20 cellular contexts compared by ENCODE assay signal in genomic region chr3:189949580-189949979, GRCh38.
DNase-seq lines count a peak whose midpoint lies in the region; ATAC-seq, FAIRE-seq and TF ChIP-seq lines count a peak whose summit lies in the region.
"Had no signal": no experiment of that assay in that cellular context is flagged by ENCODE, and none has a peak within 500 bp of the region (broad histone marks: within the 10 kb centered on the region; RNA-seq: fewer than 3 reads in every experiment).

No MANE protein-coding gene starts in this region.

- H3K4me1 Mint-ChIP-seq in MCF 10A (ENCODE audit: insufficient read depth, unreplicated experiment) (peaks cover 33% of the 10 kb centered on the region), Caco-2 (ENCODE audit: low read depth, unreplicated experiment) (peaks cover 7% of the 10 kb centered on the region)
- H3K4me1 Mint-ChIP-seq: CD14-positive monocyte, H9 had no signal

- ATAC-seq in HepG2 = peak; percentile 47; the same call in 2 of the 3 replicates
- ATAC-seq in body of pancreas = no peak

- H3K27ac Mint-ChIP-seq in MCF 10A (ENCODE audit: low read depth, unreplicated experiment) = peak overlapping the region; percentile 20
- H3K27ac Mint-ChIP-seq in Caco-2 (ENCODE audit: unreplicated experiment) = no peak overlapping the region
- H3K27ac Mint-ChIP-seq: CD14-positive monocyte; CD4-positive, alpha-beta memory T cell; H9 had no signal

- intact Hi-C loops in MCF 10A (cut with micrococcal nuclease) (loop anchor here (2.0 to 10.0 kb wide), 3 partner anchors 125 to 362 kb away; no protein-coding TSS in a partner anchor), esophagus squamous epithelium (cut with DNase I) (loop anchor here (10.0 kb wide), 1 partner anchor 155 kb away; no protein-coding TSS in a partner anchor), HepG2 (cut with micrococcal nuclease; ENCODE audit: unreplicated experiment) (loop anchor here (2.0 kb wide), 1 partner anchor 297 kb away; no protein-coding TSS in a partner anchor), Caco-2 (cut with micrococcal nuclease; ENCODE audit: unreplicated experiment) (loop anchor here (10.0 kb wide), 3 partner anchors 165 to 435 kb away; no protein-coding TSS in a partner anchor), body of pancreas (cut with DNase I) (no loop called here)

- H3K4me3 ChIP-seq in esophagus squamous epithelium (no peak overlapping the region), HepG2 (replicated peaks in 1 of 3; ENCODE audit: insufficient read depth in 1 of 3, low read depth in 2 of 3, low read length in 3 of 3) (no peak overlapping the region), Caco-2 (ENCODE audit: low read depth, low read length) (no peak overlapping the region), body of pancreas (no peak overlapping the region)

- H3K4me1 ChIP-seq in esophagus squamous epithelium (peaks cover 5 to 59% (median 14%) of the 10 kb centered on the region in 3 donors), HepG2 (ENCODE audit: insufficient read depth, low read length) (peaks cover 14% of the 10 kb centered on the region; the same call in 1 of the 2 replicates), Caco-2 (no peaks in the 10 kb centered on the region), body of pancreas (no peaks in the 10 kb centered on the region)
- H3K4me1 ChIP-seq: BE2C had no signal

- H3K36me3 Mint-ChIP-seq in MCF 10A (ENCODE audit: insufficient read depth, unreplicated experiment) (no peaks in the 10 kb centered on the region), Caco-2 (ENCODE audit: insufficient read depth, unreplicated experiment) (no peaks in the 10 kb centered on the region)
- H3K36me3 Mint-ChIP-seq: CD14-positive monocyte; CD4-positive, alpha-beta memory T cell; IgD-negative memory B cell had no signal

- no peaks in the 10 kb centered on the region for H4K20me1 ChIP-seq in HepG2 (ENCODE audit: insufficient read depth, low read length)

- H3K27me3 Mint-ChIP-seq in MCF 10A (ENCODE audit: insufficient read depth, unreplicated experiment) = no peaks in the 10 kb centered on the region
- no peaks in the 10 kb centered on the region for H3K27me3 Mint-ChIP-seq in Caco-2 (ENCODE audit: insufficient read depth, unreplicated experiment)

- 72 to 82% methylated on average over 4 of the region's 4 CpGs for WGBS in esophagus squamous epithelium, 2 donors
- WGBS in HepG2 (ENCODE audit: low lambda C conversion rate) = 10% methylated on average over 4 of the region's 4 CpGs
- WGBS in body of pancreas, 2 donors = 59 to 65% methylated on average over 4 of the region's 4 CpGs

- TF ChIP-seq RAD21 in HepG2 (CRISPR knock-in tag; IDR thresholded peaks at IDR 0.05) = no peak

- H3K9ac ChIP-seq in HepG2 (ENCODE audit: insufficient read depth, low read depth, low read length) = no peak overlapping the region

- no peak overlapping the region for H3K4me2 ChIP-seq in HepG2 (ENCODE audit: low read depth, low read length)

- H2AFZ ChIP-seq in HepG2 (ENCODE audit: low read length) = no peak overlapping the region

- H3K27ac ChIP-seq in C4-2B (peak overlapping the region; percentile 47; the same call in 1 of the 2 replicates), esophagus squamous epithelium (peak overlapping the region; percentile 13 to 68 (median 48)), HepG2 (ENCODE audit: extremely low read length, insufficient read depth, low read length) (no peak overlapping the region), body of pancreas (no peak overlapping the region)

- BruUV-seq in MCF 10A (replicated peaks; lab: Mats Ljungman, UMichigan) (no TSS peak), HepG2 (replicated peaks; lab: Mats Ljungman, UMichigan) (no TSS peak), Caco-2 (replicated peaks; lab: Mats Ljungman, UMichigan) (no TSS peak)

- TF ChIP-seq EP300 in HepG2 (IDR thresholded peaks at IDR 0.05; ENCODE audit: low read depth in 2 of 2, low read length in 2 of 2) (no peak; a peak in 1 of 4 replicates), HepG2 (CRISPR knock-in tag; IDR thresholded peaks at IDR 0.05; ENCODE audit: borderline replicate concordance) (no peak)

- H3K9me3 ChIP-seq in esophagus squamous epithelium (no peaks in the 10 kb centered on the region), HepG2 (ENCODE audit: low read length) (no peaks in the 10 kb centered on the region), Caco-2 (no peaks in the 10 kb centered on the region), body of pancreas (no peaks in the 10 kb centered on the region)
- H3K9me3 ChIP-seq: BE2C had no signal

- no peak overlapping the region for H3K4me3 Mint-ChIP-seq in MCF 10A (ENCODE audit: unreplicated experiment)
- no peak overlapping the region for H3K4me3 Mint-ChIP-seq in Caco-2 (ENCODE audit: unreplicated experiment)
- H3K4me3 Mint-ChIP-seq: CD14-positive monocyte, H9, IgD-negative memory B cell had no signal

- CTCF ChIA-PET in MCF 10A (lab: Yijun Ruan, JAX) (interaction anchor here (0.6 to 5.2 kb wide), 9 partner anchors 10 to 686 kb away, joined by 3 to 70 read pairs (median 3); no protein-coding TSS in a partner anchor), HepG2 (lab: Yijun Ruan, JAX; ENCODE audit: low intra/inter-chr PET ratio, low total read pairs) (no interaction called here), Caco-2 (lab: Charles Lee) (interaction anchor here (1.2 to 1.8 kb wide), 3 partner anchors 12 to 677 kb away, joined by 3 to 6 read pairs (median 5); no protein-coding TSS in a partner anchor)

- H3K27me3 ChIP-seq in esophagus squamous epithelium (no peaks in the 10 kb centered on the region), HepG2 (ENCODE audit: control insufficient read depth in 1 of 2, insufficient read depth in 2 of 2, low read length in 2 of 2) (no peaks in the 10 kb centered on the region), Caco-2 (replicated peaks; ENCODE audit: control insufficient read depth, insufficient read depth, low read length) (no peaks in the 10 kb centered on the region), body of pancreas (no peaks in the 10 kb centered on the region)
- H3K27me3 ChIP-seq: BE2C had no signal

- no peaks in the 10 kb centered on the region for H3K79me2 ChIP-seq in HepG2 (ENCODE audit: insufficient read depth, low read length)

- in situ Hi-C loops in HepG2 (cut with HindIII; ENCODE audit: extremely low pct_ligation_motif_present, low pct_unique_long_range_greater_than_20kb) = loop anchor here (5.0 kb wide), 1 partner anchor 677 kb away; no protein-coding TSS in a partner anchor

- H3K9me3 Mint-ChIP-seq in MCF 10A (ENCODE audit: unreplicated experiment) (no peaks in the 10 kb centered on the region), Caco-2 (ENCODE audit: unreplicated experiment) (no peaks in the 10 kb centered on the region)
- H3K9me3 Mint-ChIP-seq: CD14-positive monocyte; CD4-positive, alpha-beta memory T cell; H9; IgD-negative memory B cell had no signal

- no peak for DNase-seq in MCF 10A (ENCODE audit: unreplicated experiment)
- no peak for DNase-seq in esophagus squamous epithelium (lab: John Stamatoyannopoulos, UW)
- DNase-seq in HepG2 (ENCODE audit: low spot score) = no peak
- DNase-seq in Caco-2 = no peak
- DNase-seq in stimulated activated CD4-positive, alpha-beta T cell treated with anti-CD3 and anti-CD28 coated beads, Interleukin-2, amount 100 ng/mL, for 48 hours = no peak
- no peak for DNase-seq in body of pancreas
- DNase-seq in SHP77 treated with DMSO at 0.1 percent for 48 hours (lab: John Stamatoyannopoulos, UW) = no peak
- DNase-seq: ACHN; BE2C; Calu3; CD4-positive, alpha-beta memory T cell; DMS79 treated with DMSO at 0.1 percent for 48 hours; GF-D8; H9 had no signal

- TF ChIP-seq CTCF in C4-2B (conservative IDR thresholded peaks at IDR 0.05) (no peak), MCF 10A (IDR thresholded peaks at IDR 0.05; ENCODE audit: unreplicated experiment) (no peak), esophagus squamous epithelium (IDR thresholded peaks at IDR 0.05) (no peak), HepG2 (CRISPR knock-in tag; IDR thresholded peaks at IDR 0.05) (no peak), Caco-2 (IDR thresholded peaks at IDR 0.05; ENCODE audit: insufficient read depth in 1 of 2, low read depth in 1 of 2, low read length in 1 of 2, severe bottlenecking in 1 of 2, unreplicated experiment in 1 of 2) (no peak), body of pancreas (IDR thresholded peaks at IDR 0.05) (no peak)

- POLR2A ChIA-PET in MCF 10A (lab: Yijun Ruan, JAX) (interaction anchor here (0.7 to 4.3 kb wide), 6 partner anchors 40 to 679 kb away, joined by 3 to 44 read pairs (median 6); no protein-coding TSS in a partner anchor), HepG2 (lab: Yijun Ruan, JAX) (no interaction called here), Caco-2 (lab: Charles Lee) (no interaction called here)

- FAIRE-seq in HepG2 (lab: Jason Lieb, UNC) = no peak
- FAIRE-seq: GM19239, H1, HTR-8/SVneo had no signal

- H3K36me3 ChIP-seq in esophagus squamous epithelium (no peaks in the 10 kb centered on the region), HepG2 (replicated peaks in 1 of 2; ENCODE audit: control insufficient read depth in 1 of 2, insufficient read depth in 2 of 2, low read length in 2 of 2) (no peaks in the 10 kb centered on the region), Caco-2 (ENCODE audit: control insufficient read depth, insufficient read depth, low read length) (no peaks in the 10 kb centered on the region), body of pancreas (replicated peaks in 1 of 2; ENCODE audit: insufficient read depth in 1 of 2, low read depth in 2 of 2) (no peaks in the 10 kb centered on the region)
- H3K36me3 ChIP-seq: BE2C had no signal

- no peak for TF ChIP-seq POLR2A in esophagus squamous epithelium (IDR thresholded peaks at IDR 0.05)
- TF ChIP-seq POLR2A in HepG2 (IDR thresholded peaks at IDR 0.05; ENCODE audit: insufficient read depth in 1 of 2, low read depth in 2 of 2, low read length in 2 of 2) = no peak
- no peak for TF ChIP-seq POLR2A in body of pancreas (IDR thresholded peaks at IDR 0.05)

TF ChIP-seq in HepG2, 621 proteins besides CTCF, POLR2A, EP300 and RAD21 (continues in another document):
- TF ChIP-seq FIP1L1 (IDR thresholded peaks at IDR 0.05; ENCODE audit: borderline replicate concordance, insufficient read depth, low read depth, low read length) (no peak), SMARCC2 (IDR thresholded peaks at IDR 0.05) (no peak), BCL6 (CRISPR knock-in tag; IDR thresholded peaks at IDR 0.05) (peak; percentile 8; the same call in 1 of the 2 replicates)

Comparison
In these comparisons a context has a peak if more than half of its experiments do, and no peak if none do; other contexts are left out.
1. H3K27ac ChIP-seq: peak in C4-2B (single experiment) and esophagus squamous epithelium (4 of 4); none in HepG2 (single experiment) and body of pancreas (0 of 4).